In the genomic region with DNA sequence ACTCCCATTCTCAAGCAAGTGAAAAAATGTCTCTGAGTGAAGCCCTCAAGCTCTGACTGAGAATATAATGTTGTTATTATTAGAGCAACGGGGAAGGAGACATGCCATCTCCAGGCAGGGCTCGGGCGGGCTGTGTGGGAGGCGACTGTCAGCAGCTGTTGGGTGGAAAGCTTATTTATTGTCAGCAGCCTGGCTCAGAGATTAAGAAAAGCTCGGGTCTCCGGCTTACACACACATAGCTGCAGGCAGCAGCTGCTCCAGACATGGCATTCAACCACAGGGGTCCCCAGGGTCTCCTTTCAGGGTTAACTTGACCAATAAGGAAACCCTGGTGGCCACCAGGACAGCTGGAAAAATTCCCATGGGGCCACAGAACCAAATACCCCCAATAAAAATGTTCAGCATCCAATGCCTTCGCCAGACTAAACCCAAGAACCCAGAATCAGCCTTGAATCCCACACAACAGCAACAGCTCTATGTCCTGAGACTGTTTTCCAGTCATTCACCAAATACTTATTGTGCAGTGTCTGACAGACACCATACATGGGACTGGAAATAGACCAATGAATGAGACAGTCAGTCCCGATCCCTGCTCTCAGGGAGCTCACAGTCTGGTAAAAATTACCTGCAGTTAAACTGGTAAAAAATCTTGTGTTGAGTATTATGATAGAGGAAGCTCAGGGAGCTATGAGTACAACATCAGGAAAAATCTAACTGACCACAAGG, we compare ENCODE assay signal across 9 cellular contexts.
DNase-seq lines count a peak whose midpoint lies in the region; ATAC-seq and TF ChIP-seq lines count a peak whose summit lies in the region.
"Had no signal": no experiment of that assay in that cellular context is flagged by ENCODE, and none has a peak within 500 bp of the region (broad histone marks: within the 10 kb centered on the region; RNA-seq: fewer than 3 reads in every experiment).

No MANE protein-coding gene starts in this region.

- H3K4me1 ChIP-seq in endodermal cell (ENCODE audit: control insufficient read depth, insufficient read depth, low read length) (peaks cover 10% of the 10 kb centered on the region), neuronal stem cell (ENCODE audit: control insufficient read depth in 2 of 2, insufficient read depth in 1 of 2, low read depth in 1 of 2, low read length in 2 of 2) (peaks cover 10 to 30% of the 10 kb centered on the region in 2 donors)

- POLR2A ChIA-PET in naive thymus-derived CD8-positive, alpha-beta T cell (lab: Charles Lee) = interaction anchor here (1.1 kb wide), 1 partner anchor 13 kb away, joined by 3 read pairs; no protein-coding TSS in a partner anchor

- H3K9me3 Mint-ChIP-seq in endodermal cell = peaks cover 7% of the 10 kb centered on the region
- no peaks in the 10 kb centered on the region for H3K9me3 Mint-ChIP-seq in naive thymus-derived CD8-positive, alpha-beta T cell
- H3K9me3 Mint-ChIP-seq in activated naive CD4-positive, alpha-beta T cell treated with anti-CD3 and anti-CD28 coated beads, Interleukin-2, amount 10 ng/mL, durations not matched to agents 7 days and 5 days = no peaks in the 10 kb centered on the region

- H3K23ac ChIP-seq in neuronal stem cell (ENCODE audit: low read depth, low read length, poor library complexity) = no peak overlapping the region

- H3K79me1 ChIP-seq in neuronal stem cell (ENCODE audit: low read depth, low read length) = no peaks in the 10 kb centered on the region

- no peak overlapping the region for H2BK15ac ChIP-seq in neuronal stem cell (ENCODE audit: low read length)

- H3K4me2 ChIP-seq in neuronal stem cell (ENCODE audit: insufficient read depth, low read length, poor library complexity, severe bottlenecking) = no peak overlapping the region

- H3K27me3 ChIP-seq in endodermal cell (ENCODE audit: control insufficient read depth, insufficient read depth, low read length, poor library complexity, severe bottlenecking) (no peaks in the 10 kb centered on the region), neuronal stem cell (ENCODE audit: control insufficient read depth in 3 of 3, insufficient read depth in 3 of 3, low read depth in 1 of 3, low read length in 3 of 3) (no peaks in the 10 kb centered on the region)

- H3K9ac ChIP-seq in endodermal cell (ENCODE audit: extremely low read depth, low read length, poor library complexity, severe bottlenecking) = no peak overlapping the region
- no peak overlapping the region for H3K9ac ChIP-seq in neuronal stem cell (ENCODE audit: low read depth, low read length, poor library complexity)

- no peak overlapping the region for H4K8ac ChIP-seq in neuronal stem cell (ENCODE audit: low read depth, low read length)

- TF ChIP-seq CTCF in endodermal cell (conservative IDR thresholded peaks at IDR 0.05) = no peak

- no peaks in the 10 kb centered on the region for H3K27me3 Mint-ChIP-seq in endodermal cell (ENCODE audit: insufficient read depth)
- H3K27me3 Mint-ChIP-seq in naive thymus-derived CD8-positive, alpha-beta T cell = no peaks in the 10 kb centered on the region
- H3K27me3 Mint-ChIP-seq in activated naive CD4-positive, alpha-beta T cell treated with anti-CD3 and anti-CD28 coated beads, Interleukin-2, amount 10 ng/mL, durations not matched to agents 7 days and 5 days = peaks cover 28% of the 10 kb centered on the region

- H2BK120ac ChIP-seq in neuronal stem cell (ENCODE audit: low read depth, low read length) = no peak overlapping the region

- DNase-seq in CD1c-positive myeloid dendritic cell (ENCODE audit: extremely low spot score) = peak; percentile 53
- DNase-seq in NCI-H524 (lab: John Stamatoyannopoulos, UW) = peak; percentile 95 to 100
- no peak for DNase-seq in endodermal cell
- DNase-seq in neuronal stem cell (ENCODE audit: low spot score) = no peak
- DNase-seq in cerebellum (ENCODE audit: low spot score) = no peak
- DNase-seq in naive thymus-derived CD8-positive, alpha-beta T cell = no peak
- DNase-seq in SIG-M5 treated with dmso at 0.1 percent for 504 hours (lab: John Stamatoyannopoulos, UW; ENCODE audit: unreplicated experiment) = no peak
- no peak for DNase-seq in activated naive CD4-positive, alpha-beta T cell treated with anti-CD3 and anti-CD28 coated beads, Interleukin-2, amount 10 ng/mL, durations not matched to agents 7 days and 5 days
- DNase-seq: activated naive CD4-positive, alpha-beta T cell treated with Interleukin-2 at 50 U/mL for 16 hours had no signal

- H3K27ac Mint-ChIP-seq in endodermal cell = no peak overlapping the region
- H3K27ac Mint-ChIP-seq in naive thymus-derived CD8-positive, alpha-beta T cell = peak overlapping the region in 1 of 10 donors; percentile 69
- H3K27ac Mint-ChIP-seq in activated naive CD4-positive, alpha-beta T cell treated with anti-CD3 and anti-CD28 coated beads, Interleukin-2, amount 10 ng/mL, durations not matched to agents 7 days and 5 days = no peak overlapping the region

- H2AFZ ChIP-seq in neuronal stem cell (ENCODE audit: low read length) = peak overlapping the region; percentile 76

- H2BK5ac ChIP-seq in neuronal stem cell (ENCODE audit: low read length) = no peak overlapping the region

- H3K14ac ChIP-seq in neuronal stem cell (ENCODE audit: low read length) = no peak overlapping the region

- H4K91ac ChIP-seq in neuronal stem cell (ENCODE audit: low read depth, low read length, poor library complexity) = no peak overlapping the region

- H3K18ac ChIP-seq in neuronal stem cell (ENCODE audit: low read length) = no peak overlapping the region

- peaks cover 24% of the 10 kb centered on the region for H3K4me1 Mint-ChIP-seq in endodermal cell
- H3K4me1 Mint-ChIP-seq in naive thymus-derived CD8-positive, alpha-beta T cell = peaks cover 0 to 11% (median 1%) of the 10 kb centered on the region in 4 donors
- peaks cover 3% of the 10 kb centered on the region for H3K4me1 Mint-ChIP-seq in activated naive CD4-positive, alpha-beta T cell treated with anti-CD3 and anti-CD28 coated beads, Interleukin-2, amount 10 ng/mL, durations not matched to agents 7 days and 5 days

- CTCF ChIA-PET in activated naive CD4-positive, alpha-beta T cell treated with anti-CD3 and anti-CD28 coated beads, Interleukin-2, amount 10 ng/mL, durations not matched to agents 7 days and 5 days (lab: Charles Lee) = no interaction called here

- no peak overlapping the region for H3K4me3 Mint-ChIP-seq in endodermal cell
- H3K4me3 Mint-ChIP-seq in naive thymus-derived CD8-positive, alpha-beta T cell = no peak overlapping the region
- no peak overlapping the region for H3K4me3 Mint-ChIP-seq in activated naive CD4-positive, alpha-beta T cell treated with anti-CD3 and anti-CD28 coated beads, Interleukin-2, amount 10 ng/mL, durations not matched to agents 7 days and 5 days

- no peak overlapping the region for H3K4me3 ChIP-seq in endodermal cell (ENCODE audit: low read length)
- H3K4me3 ChIP-seq in neuronal stem cell (ENCODE audit: low read length in 2 of 2) = no peak overlapping the region

- H3K9me3 ChIP-seq in endodermal cell (ENCODE audit: control insufficient read depth, low read length) (peaks cover 9% of the 10 kb centered on the region), neuronal stem cell (replicated peaks in 1 of 2; ENCODE audit: control insufficient read depth in 2 of 2, insufficient read depth in 1 of 2, low read depth in 1 of 2, low read length in 2 of 2) (peaks cover 0 to 7% of the 10 kb centered on the region in 2 donors)

- H3K36me3 Mint-ChIP-seq in endodermal cell (ENCODE audit: low read depth) = no peaks in the 10 kb centered on the region
- no peaks in the 10 kb centered on the region for H3K36me3 Mint-ChIP-seq in naive thymus-derived CD8-positive, alpha-beta T cell
- H3K36me3 Mint-ChIP-seq in activated naive CD4-positive, alpha-beta T cell treated with anti-CD3 and anti-CD28 coated beads, Interleukin-2, amount 10 ng/mL, durations not matched to agents 7 days and 5 days = no peaks in the 10 kb centered on the region

- H3K36me3 ChIP-seq in endodermal cell (ENCODE audit: control insufficient read depth, insufficient read depth, low read length) (no peaks in the 10 kb centered on the region), neuronal stem cell (replicated peaks in 1 of 2; ENCODE audit: control insufficient read depth in 2 of 2, insufficient read depth in 2 of 2, low read length in 2 of 2) (no peaks in the 10 kb centered on the region)

- 67 to 84% methylated on average over 3 to 8 of the region's 8 CpGs for WGBS in endodermal cell (ENCODE audit: insufficient coverage in 1 of 2, insufficient read length in 1 of 2), 2 experiments
- no CpG with 5 or more reads among the region's 8 CpGs for WGBS in neuronal stem cell (ENCODE audit: extremely low coverage in 2 of 2, insufficient read length in 2 of 2, insufficient replicate concordance in 1 of 2), 2 donors

- no peak overlapping the region for H2BK12ac ChIP-seq in neuronal stem cell (ENCODE audit: low read length)

- no peak for ATAC-seq in naive thymus-derived CD8-positive, alpha-beta T cell

- H3K4ac ChIP-seq in neuronal stem cell (ENCODE audit: low read length) = no peak overlapping the region

- no peak overlapping the region for H2AK5ac ChIP-seq in neuronal stem cell (ENCODE audit: low read depth, low read length)

- H3K27ac ChIP-seq in endodermal cell (ENCODE audit: low read depth, low read length) = peak overlapping the region; percentile 69
- no peak overlapping the region for H3K27ac ChIP-seq in neuronal stem cell (replicated peaks; ENCODE audit: low read length)

Comparison
In these comparisons a context has a peak if more than half of its experiments do, and no peak if none do; other contexts are left out.
1. DNase-seq: peak in CD1c-positive myeloid dendritic cell (single experiment) and NCI-H524 (2 of 2); none in endodermal cell (single experiment), neuronal stem cell (single experiment), cerebellum (single experiment), naive thymus-derived CD8-positive, alpha-beta T cell (0 of 10), SIG-M5 treated with dmso at 0.1 percent for 504 hours (single experiment) and activated naive CD4-positive, alpha-beta T cell treated with anti-CD3 and anti-CD28 coated beads, Interleukin-2, amount 10 ng/mL, durations not matched to agents 7 days and 5 days (single experiment).